In genomic region chr19:52170863-52171320, GRCh38 we compare ENCODE assay signal across 8 cellular contexts. TPM values are rescaled to one million over a fixed set of nuclear protein-coding genes. Genes with fewer than 3 reads are reported as not detected.
DNase-seq lines count a peak whose midpoint lies in the region; ATAC-seq and TF ChIP-seq lines count a peak whose summit lies in the region.

No MANE protein-coding gene starts in this region.

- no peaks in the 10 kb centered on the region for H3K9me3 ChIP-seq in neural cell (ENCODE audit: low read length)

- no peak for TF ChIP-seq CTCF in GM06990 (IDR thresholded peaks at IDR 0.05; ENCODE audit: insufficient read depth, low read length, poor library complexity, severe bottlenecking)
- TF ChIP-seq CTCF in WI38 (IDR thresholded peaks at IDR 0.05; ENCODE audit: low read depth, low read length): no peak
- TF ChIP-seq CTCF in fibroblast of mammary gland (conservative IDR thresholded peaks at IDR 0.05; ENCODE audit: control insufficient read depth, insufficient read depth, low read depth, low read length): no peak
- TF ChIP-seq CTCF in neural cell (IDR thresholded peaks at IDR 0.05; ENCODE audit: poor library complexity, severe bottlenecking): no peak

- in situ Hi-C loops in ACHN (cut with HindIII; ENCODE audit: low pct_ligation_motif_present, low pct_unique_long_range_greater_than_20kb, low sequenced_read_pairs): no loop called here

- peak overlapping the region; percentile 88 for H2AFZ ChIP-seq in neural cell (ENCODE audit: low read depth, low read length)

- peak overlapping the region; percentile 80 for H3K4me3 ChIP-seq in GM06990 (replicated peaks; ENCODE audit: low read depth, low read length)
- peak overlapping the region; percentile 97 for H3K4me3 ChIP-seq in WI38 (ENCODE audit: low read depth, low read length)
- H3K4me3 ChIP-seq in fibroblast of mammary gland (ENCODE audit: control insufficient read depth, low read depth, low read length): peak overlapping the region; percentile 98
- peak overlapping the region; percentile 73 for H3K4me3 ChIP-seq in neural cell (ENCODE audit: low read length)

- H3K27me3 ChIP-seq in GM06990 (replicated peaks; ENCODE audit: control insufficient read depth, insufficient read depth, low read length): no peaks in the 10 kb centered on the region
- no peaks in the 10 kb centered on the region for H3K27me3 ChIP-seq in neural cell (ENCODE audit: insufficient read depth, low read depth, low read length)

- H3F3A ChIP-seq in neural cell (ENCODE audit: insufficient read depth, low read length, poor library complexity, severe bottlenecking): no peaks in the 10 kb centered on the region

- H3K9me2 ChIP-seq in neural cell (ENCODE audit: insufficient read depth, low read length): no peaks in the 10 kb centered on the region

- peak; percentile 29 for ATAC-seq in HG02642 (IDR thresholded peaks at IDR 0.05; ENCODE audit: poor library complexity, unreplicated experiment)
- no peak for ATAC-seq in GM21717 (IDR thresholded peaks at IDR 0.05; ENCODE audit: unreplicated experiment)
- ATAC-seq in HG02623 (IDR thresholded peaks at IDR 0.05; ENCODE audit: unreplicated experiment): no peak

- H3K4me2 ChIP-seq in neural cell (ENCODE audit: low read length): peak overlapping the region; percentile 89

- H3K79me2 ChIP-seq in neural cell (replicated peaks; ENCODE audit: insufficient read depth, low read length): peaks cover 6% of the 10 kb centered on the region

- no peaks in the 10 kb centered on the region for H4K20me1 ChIP-seq in neural cell (ENCODE audit: insufficient read depth)

- DNase-seq in GM06990 (ENCODE audit: extremely low read depth, insufficient read length) (no peak), fibroblast of mammary gland (ENCODE audit: low read depth) (no peak), ACHN (no peak)

- H3K27ac ChIP-seq in neural cell (ENCODE audit: low read length): peak overlapping the region; percentile 85

- TF ChIP-seq EP300 in neural cell (conservative IDR thresholded peaks at IDR 0.05; ENCODE audit: poor library complexity, severe bottlenecking): no peak

- peak overlapping the region; percentile 84 for H3K9ac ChIP-seq in neural cell (ENCODE audit: low read length)

- H3K36me3 ChIP-seq in GM06990 (ENCODE audit: control insufficient read depth, insufficient read depth, low read length) (peaks cover 4% of the 10 kb centered on the region), neural cell (ENCODE audit: insufficient read depth, low read length) (peaks cover 9% of the 10 kb centered on the region)

- no peak for TF ChIP-seq RAD21 in neural cell (conservative IDR thresholded peaks at IDR 0.05)

TF ChIP-seq in neural cell, 6 proteins besides CTCF, POLR2A, EP300 and RAD21:
- TF ChIP-seq MXI1 (conservative IDR thresholded peaks at IDR 0.05; ENCODE audit: poor library complexity, severe bottlenecking) (no peak), TAF1 (IDR thresholded peaks at IDR 0.05; ENCODE audit: low read depth) (no peak), EZH2 (IDR thresholded peaks at IDR 0.05; ENCODE audit: borderline replicate concordance, insufficient read depth, low read length, poor library complexity, severe bottlenecking) (no peak), SMC3 (conservative IDR thresholded peaks at IDR 0.05; ENCODE audit: poor library complexity) (no peak), POLR2AphosphoS5 (IDR thresholded peaks at IDR 0.05) (no peak)
- TF ChIP-seq, protein P1, sequence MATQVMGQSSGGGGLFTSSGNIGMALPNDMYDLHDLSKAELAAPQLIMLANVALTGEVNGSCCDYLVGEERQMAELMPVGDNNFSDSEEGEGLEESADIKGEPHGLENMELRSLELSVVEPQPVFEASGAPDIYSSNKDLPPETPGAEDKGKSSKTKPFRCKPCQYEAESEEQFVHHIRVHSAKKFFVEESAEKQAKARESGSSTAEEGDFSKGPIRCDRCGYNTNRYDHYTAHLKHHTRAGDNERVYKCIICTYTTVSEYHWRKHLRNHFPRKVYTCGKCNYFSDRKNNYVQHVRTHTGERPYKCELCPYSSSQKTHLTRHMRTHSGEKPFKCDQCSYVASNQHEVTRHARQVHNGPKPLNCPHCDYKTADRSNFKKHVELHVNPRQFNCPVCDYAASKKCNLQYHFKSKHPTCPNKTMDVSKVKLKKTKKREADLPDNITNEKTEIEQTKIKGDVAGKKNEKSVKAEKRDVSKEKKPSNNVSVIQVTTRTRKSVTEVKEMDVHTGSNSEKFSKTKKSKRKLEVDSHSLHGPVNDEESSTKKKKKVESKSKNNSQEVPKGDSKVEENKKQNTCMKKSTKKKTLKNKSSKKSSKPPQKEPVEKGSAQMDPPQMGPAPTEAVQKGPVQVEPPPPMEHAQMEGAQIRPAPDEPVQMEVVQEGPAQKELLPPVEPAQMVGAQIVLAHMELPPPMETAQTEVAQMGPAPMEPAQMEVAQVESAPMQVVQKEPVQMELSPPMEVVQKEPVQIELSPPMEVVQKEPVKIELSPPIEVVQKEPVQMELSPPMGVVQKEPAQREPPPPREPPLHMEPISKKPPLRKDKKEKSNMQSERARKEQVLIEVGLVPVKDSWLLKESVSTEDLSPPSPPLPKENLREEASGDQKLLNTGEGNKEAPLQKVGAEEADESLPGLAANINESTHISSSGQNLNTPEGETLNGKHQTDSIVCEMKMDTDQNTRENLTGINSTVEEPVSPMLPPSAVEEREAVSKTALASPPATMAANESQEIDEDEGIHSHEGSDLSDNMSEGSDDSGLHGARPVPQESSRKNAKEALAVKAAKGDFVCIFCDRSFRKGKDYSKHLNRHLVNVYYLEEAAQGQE (IDR thresholded peaks at IDR 0.05; ENCODE audit: borderline replicate concordance): no peak

RNA-seq across cellular contexts. Expression of gene ZNF836, which starts 0.5 kb away (rescaled TPM):
- polyA plus RNA-seq in neural cell: 13.2 and 24.5 TPM in 2 replicates
- 56.5 and 67.3 TPM in 2 replicates for polyA minus RNA-seq in neural cell

RNA-seq across cellular contexts. Expression of gene PPP2R1A, which starts 19.0 kb away (rescaled TPM):
- 394 and 458 TPM in 2 replicates for polyA plus RNA-seq in neural cell
- 386 and 406 TPM in 2 replicates for polyA minus RNA-seq in neural cell

RNA-seq across cellular contexts. Expression of gene ZNF616, which starts 31.2 kb away (rescaled TPM):
- 9.7 and 10.9 TPM in 2 replicates for polyA plus RNA-seq in neural cell
- 53.3 and 61.9 TPM in 2 replicates for polyA minus RNA-seq in neural cell
